ENCODE assay signal across 8 cellular contexts in genomic region chr17:47840742-47841487, GRCh38. TPM values are rescaled to one million over a fixed set of nuclear protein-coding genes. Genes with fewer than 3 reads are reported as not detected.
DNase-seq lines count a peak whose midpoint lies in the region; ATAC-seq and TF ChIP-seq lines count a peak whose summit lies in the region.

Gene SCRN2, minus strand, starts transcription at chr17:47841273. Its CDS starts 430 bp downstream, at chr17:47840843.

- ATAC-seq in GM18520 (IDR thresholded peaks at IDR 0.05; ENCODE audit: unreplicated experiment) = peak; percentile 82
- ATAC-seq in HG03139 (IDR thresholded peaks at IDR 0.05; ENCODE audit: unreplicated experiment) = peak; percentile 76
- ATAC-seq in activated CD4-positive, CD25-positive, alpha-beta regulatory T cell treated with anti-CD3 and anti-CD28 coated beads, Interleukin-2, amount 50 U/mL, for 24 hours = peak; percentile 90 to 91

- peak within 1 kb of the TSS; percentile 61 for H3K27ac ChIP-seq in A673 (ENCODE audit: low read depth, low read length, poor library complexity, severe bottlenecking)

- POLR2A ChIA-PET in A673 (lab: Charles Lee; ENCODE audit: low non-redundant PET) = no interaction called here

- BruUV-seq in A673 (replicated peaks; lab: Mats Ljungman, UMichigan) = TSS peak; percentile 89

- H3K36me3 ChIP-seq in A673 (ENCODE audit: insufficient read depth, low read length, poor library complexity, severe bottlenecking) = no peaks in the 10 kb centered on the region
- no peaks in the 10 kb centered on the region for H3K36me3 ChIP-seq in kidney epithelial cell (ENCODE audit: control insufficient read depth, insufficient read depth, low read length)

- CTCF ChIA-PET in A673 (lab: Charles Lee) = interaction anchor here (1.1 to 2.8 kb wide), 2 partner anchors 49 to 106 kb away, joined by 5 to 19 read pairs; no protein-coding TSS in a partner anchor

- DNase-seq in A673 (ENCODE audit: low spot score) (peak; percentile 67), NCI-H345 treated with DMSO at 0.1 percent for 48 hours (lab: John Stamatoyannopoulos, UW; ENCODE audit: unreplicated experiment) (peak; percentile 69), cerebellar cortex (ENCODE audit: low spot score) (peak; percentile 89), kidney epithelial cell (ENCODE audit: low read depth) (peak; percentile 39)
- DNase-seq in stimulated activated CD4-positive, alpha-beta T cell treated with anti-CD3 and anti-CD28 coated beads, Interleukin-1b, Interleukin-23, amount 100 ng/mL, for 1 hour (ENCODE audit: low read depth in 2 of 2) = peak; percentile 62 to 82

- intact Hi-C loops in A673 (cut with micrococcal nuclease; ENCODE audit: unreplicated experiment) = loop anchor here (2.0 to 10.0 kb wide), 3 partner anchors 50 to 176 kb away; partner anchors contain the start of gene PNPO

- TF ChIP-seq CTCF in A673 (conservative IDR thresholded peaks at IDR 0.05; ENCODE audit: low read depth, low read length) = peak; percentile 84
- TF ChIP-seq CTCF in kidney epithelial cell (IDR thresholded peaks at IDR 0.05; ENCODE audit: insufficient read depth, low read length, poor library complexity, severe bottlenecking) = peak; percentile 99

- no peaks in the 10 kb centered on the region for H3K9me3 ChIP-seq in A673 (ENCODE audit: low read depth, low read length, poor library complexity, severe bottlenecking)

- peak within 1 kb of the TSS; percentile 62 for H3K4me3 ChIP-seq in A673 (ENCODE audit: low read depth, low read length, poor library complexity, severe bottlenecking)
- H3K4me3 ChIP-seq in kidney epithelial cell (ENCODE audit: low read depth, low read length) = peak within 1 kb of the TSS; percentile 70

- H3K27me3 ChIP-seq in A673 (replicated peaks; ENCODE audit: insufficient read depth, low read depth, low read length, poor library complexity) (peaks cover 4% of the 10 kb centered on the region), kidney epithelial cell (ENCODE audit: control insufficient read depth, insufficient read depth, low read length) (peaks cover under 1% of the 10 kb centered on the region)

- H3K4me1 ChIP-seq in A673 (ENCODE audit: insufficient read depth, low read length, poor library complexity, severe bottlenecking) = no peaks in the 10 kb centered on the region

RNA-seq across cellular contexts. Expression of gene SCRN2, which starts in this region (rescaled TPM):
- 6.2 and 11.2 TPM in 2 replicates for total RNA-seq in A673 (2021)
- total RNA-seq in kidney epithelial cell = 30.1 and 31.7 TPM in 2 replicates

Comparison
In these comparisons a context has a peak if more than half of its experiments do, and no peak if none do; other contexts are left out.
1. Peak in every context shown above with its lines: DNase-seq, ATAC-seq, H3K4me3 ChIP-seq and H3K27ac ChIP-seq.
2. DNase-seq: peak in every context shown above with its lines; median percentile 89 in cerebellar cortex; 72 in stimulated activated CD4-positive, alpha-beta T cell treated with anti-CD3 and anti-CD28 coated beads, Interleukin-1b, Interleukin-23, amount 100 ng/mL, for 1 hour; 69 in NCI-H345 treated with DMSO at 0.1 percent for 48 hours; 67 in A673; 39 in kidney epithelial cell.